Comparison of ENCODE assay signal across 8 cellular contexts in the genomic region with DNA sequence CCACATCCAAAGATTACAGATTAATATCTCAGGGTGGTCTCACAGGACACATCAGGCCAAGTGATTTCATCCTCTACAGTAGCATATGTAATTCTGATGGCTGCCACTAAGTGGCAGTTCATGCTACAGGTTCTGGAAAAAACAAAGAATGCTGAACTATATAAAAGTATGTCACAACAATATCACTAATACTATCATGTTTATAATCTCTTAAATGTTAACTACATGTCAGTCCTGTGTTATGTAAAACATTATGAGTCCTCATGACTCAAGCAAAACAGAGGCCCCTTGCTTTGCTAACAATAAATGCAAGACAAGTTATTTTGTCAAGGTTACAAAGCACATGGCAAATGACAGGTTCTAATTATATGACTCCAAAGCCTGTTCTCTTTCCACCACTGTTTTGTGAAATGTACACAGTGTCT.
DNase-seq lines count a peak whose midpoint lies in the region; ATAC-seq and TF ChIP-seq lines count a peak whose summit lies in the region.

No MANE protein-coding gene starts in this region.

- H3K9me3 ChIP-seq in suprapubic skin = no peaks in the 10 kb centered on the region
- no peaks in the 10 kb centered on the region for H3K9me3 ChIP-seq in prostate gland

- H3K36me3 ChIP-seq in suprapubic skin (no peaks in the 10 kb centered on the region), prostate gland (no peaks in the 10 kb centered on the region)

- peaks cover 0 to 7% of the 10 kb centered on the region in 2 donors for H3K9me3 Mint-ChIP-seq in stimulated activated naive CD8-positive, alpha-beta T cell treated with anti-CD3 and anti-CD28 coated beads, Interleukin-15, amount 100 ng/mL, for 72 hours

- DNase-seq in stimulated activated naive CD8-positive, alpha-beta T cell treated with anti-CD3 and anti-CD28 coated beads, Interleukin-15, Interleukin-2, amounts not matched to agents 100 U/mL and 50 U/mL, for 24 hours = no peak
- no peak for DNase-seq in stimulated activated naive CD8-positive, alpha-beta T cell treated with anti-CD3 and anti-CD28 coated beads, Interleukin-15, amount 100 ng/mL, for 72 hours
- DNase-seq in RPMI8226 (peak; percentile 11), left ventricle myocardium superior (no peak), suprapubic skin (ENCODE audit: low spot score in 2 of 2) (no peak), prostate gland (ENCODE audit: low spot score) (no peak), Ammon's horn (ENCODE audit: low spot score) (no peak)

- H3K27me3 Mint-ChIP-seq in stimulated activated naive CD8-positive, alpha-beta T cell treated with anti-CD3 and anti-CD28 coated beads, Interleukin-15, amount 100 ng/mL, for 72 hours = no peaks in the 10 kb centered on the region

- H3K4me1 ChIP-seq in suprapubic skin (no peaks in the 10 kb centered on the region), prostate gland (replicated peaks) (no peaks in the 10 kb centered on the region)

- intact Hi-C loops in left ventricle myocardium superior (cut with micrococcal nuclease) (loop anchor here (10.0 kb wide), 1 partner anchor 196 kb away; no protein-coding TSS in a partner anchor), prostate gland (cut with DNase I) (no loop called here)

- TF ChIP-seq CTCF in suprapubic skin (IDR thresholded peaks at IDR 0.05) (peak in 1 of 2 donors; percentile 20), prostate gland (IDR thresholded peaks at IDR 0.05) (peak in 1 of 4 experiments; percentile 52)

- H3K4me1 Mint-ChIP-seq in stimulated activated naive CD8-positive, alpha-beta T cell treated with anti-CD3 and anti-CD28 coated beads, Interleukin-15, amount 100 ng/mL, for 72 hours = peaks cover 9% of the 10 kb centered on the region

- TF ChIP-seq EP300 in suprapubic skin (IDR thresholded peaks at IDR 0.05) = no peak

- H3K4me3 Mint-ChIP-seq in stimulated activated naive CD8-positive, alpha-beta T cell treated with anti-CD3 and anti-CD28 coated beads, Interleukin-15, amount 100 ng/mL, for 72 hours = no peak overlapping the region

- no peak for TF ChIP-seq POLR2A in suprapubic skin (IDR thresholded peaks at IDR 0.05)
- no peak for TF ChIP-seq POLR2A in prostate gland (IDR thresholded peaks at IDR 0.05)

- H3K4me3 ChIP-seq in suprapubic skin (no peak overlapping the region), prostate gland (no peak overlapping the region)

- no peak overlapping the region for H3K27ac Mint-ChIP-seq in stimulated activated naive CD8-positive, alpha-beta T cell treated with anti-CD3 and anti-CD28 coated beads, Interleukin-15, amount 100 ng/mL, for 72 hours

- ATAC-seq in stimulated activated naive CD8-positive, alpha-beta T cell treated with anti-CD3 and anti-CD28 coated beads, Interleukin-15, Interleukin-2, amounts not matched to agents 100 U/mL and 50 U/mL, for 24 hours = peak; percentile 43
- no peak for ATAC-seq in stimulated activated naive CD8-positive, alpha-beta T cell treated with anti-CD3 and anti-CD28 coated beads, Interleukin-15, amount 100 ng/mL, for 72 hours
- ATAC-seq in HG02973 (IDR thresholded peaks at IDR 0.05; ENCODE audit: unreplicated experiment) = peak; percentile 74
- peak; percentile 71 for ATAC-seq in left ventricle myocardium superior

- H3K27ac ChIP-seq in suprapubic skin = no peak overlapping the region
- H3K27ac ChIP-seq in prostate gland = no peak overlapping the region

- H3K27me3 ChIP-seq in suprapubic skin = no peaks in the 10 kb centered on the region
- no peaks in the 10 kb centered on the region for H3K27me3 ChIP-seq in prostate gland (replicated peaks; ENCODE audit: insufficient read depth)
